ENCODE assay signal across 8 cellular contexts in genomic region chr10:60944159-60944909, GRCh38. TPM values are rescaled to one million over a fixed set of nuclear protein-coding genes. Genes with fewer than 3 reads are reported as not detected.
DNase-seq lines count a peak whose midpoint lies in the region; ATAC-seq and TF ChIP-seq lines count a peak whose summit lies in the region.

Gene RHOBTB1 (minus strand): TSS chr10:60944185. CDS start chr10:60911542, 32,643 bp downstream.

- H4K20me1 ChIP-seq in mammary epithelial cell (ENCODE audit: insufficient read depth, low read length), result no peaks in the 10 kb centered on the region

- peaks cover 28% of the 10 kb centered on the region for H3K27me3 Mint-ChIP-seq in Caco-2 (ENCODE audit: insufficient read depth, unreplicated experiment)

- peaks cover 6% of the 10 kb centered on the region for H3K4me1 ChIP-seq in Caco-2
- peaks cover 3% of the 10 kb centered on the region for H3K4me1 ChIP-seq in RWPE2 (ENCODE audit: insufficient read depth, poor library complexity, severe bottlenecking)
- H3K4me1 ChIP-seq in mammary epithelial cell (ENCODE audit: insufficient read depth, low read length), result peaks cover 16% of the 10 kb centered on the region
- H3K4me1 ChIP-seq in iPS DF 6.9 (ENCODE audit: control insufficient read depth, insufficient read depth, low read length), result peaks cover 5% of the 10 kb centered on the region; the same call in 1 of the 2 replicates

- peaks cover 1% of the 10 kb centered on the region; the same call in 1 of the 2 replicates for H3K27me3 ChIP-seq in Caco-2 (replicated peaks; ENCODE audit: control insufficient read depth, insufficient read depth, low read length)
- H3K27me3 ChIP-seq in RWPE2 (ENCODE audit: insufficient read depth, poor library complexity, severe bottlenecking), result no peaks in the 10 kb centered on the region
- H3K27me3 ChIP-seq in mammary epithelial cell (ENCODE audit: insufficient read depth, low read length), result no peaks in the 10 kb centered on the region
- H3K27me3 ChIP-seq in iPS DF 6.9 (ENCODE audit: control insufficient read depth, insufficient read depth, low read length), result peaks cover 4% of the 10 kb centered on the region; the same call in 1 of the 2 replicates

- H3K9me3 ChIP-seq in Caco-2 (no peaks in the 10 kb centered on the region), RWPE2 (ENCODE audit: severe bottlenecking) (no peaks in the 10 kb centered on the region), mammary epithelial cell (replicated peaks; ENCODE audit: insufficient read depth, low read length) (no peaks in the 10 kb centered on the region), iPS DF 6.9 (ENCODE audit: control insufficient read depth, insufficient read depth, low read length) (no peaks in the 10 kb centered on the region)

- H3K27ac ChIP-seq in RWPE2 (ENCODE audit: poor library complexity, severe bottlenecking), result peak within 1 kb of the TSS; percentile 53
- H3K27ac ChIP-seq in mammary epithelial cell (ENCODE audit: insufficient read depth, low read depth, low read length), result peak within 1 kb of the TSS; percentile 44
- no peak within 1 kb of the TSS for H3K27ac ChIP-seq in iPS DF 6.9 (ENCODE audit: low read length)

- peak within 1 kb of the TSS; percentile 80 for H3K27ac Mint-ChIP-seq in Caco-2 (ENCODE audit: unreplicated experiment)

- no peaks in the 10 kb centered on the region for H3K4me1 Mint-ChIP-seq in Caco-2 (ENCODE audit: low read depth, unreplicated experiment)

- intact Hi-C loops in Caco-2 (cut with micrococcal nuclease; ENCODE audit: unreplicated experiment), result loop anchor here (2.0 to 10.0 kb wide), 3 partner anchors 56 to 340 kb away; no protein-coding TSS in a partner anchor
- intact Hi-C loops in mammary epithelial cell (cut with micrococcal nuclease), result no loop called here

- DNase-seq in Caco-2 (peak; percentile 64 to 76), HT1080 (ENCODE audit: low read depth) (peak; percentile 64), RWPE2 (ENCODE audit: low spot score) (peak; percentile 54), mammary epithelial cell (peak; percentile 52), iPS DF 6.9 (ENCODE audit: low read depth, low spot score) (no peak), pulmonary artery endothelial cell (ENCODE audit: low read depth, low spot score) (peak; percentile 44), GDM1 (lab: John Stamatoyannopoulos, UW) (no peak)

- no peaks in the 10 kb centered on the region for H3K36me3 ChIP-seq in Caco-2 (ENCODE audit: control insufficient read depth, insufficient read depth, low read length)
- no peaks in the 10 kb centered on the region for H3K36me3 ChIP-seq in RWPE2 (ENCODE audit: low read depth)
- no peaks in the 10 kb centered on the region for H3K36me3 ChIP-seq in mammary epithelial cell (ENCODE audit: insufficient read depth, low read length)
- no peaks in the 10 kb centered on the region for H3K36me3 ChIP-seq in iPS DF 6.9 (ENCODE audit: control insufficient read depth, insufficient read depth, low read length)

- ATAC-seq in GM19438 (IDR thresholded peaks at IDR 0.05; ENCODE audit: low read depth, unreplicated experiment) (peak; percentile 55), RWPE2 (ENCODE audit: low read depth) (peak; percentile 74)

- H2AFZ ChIP-seq in mammary epithelial cell (ENCODE audit: low read depth, low read length), result peak within 1 kb of the TSS; percentile 99

- in situ Hi-C loops in mammary epithelial cell (cut with MboI; ENCODE audit: low sequenced_read_pairs in 2 of 2), result no loop called here

- TSS peak; percentile 56 for BruUV-seq in Caco-2 (replicated peaks; lab: Mats Ljungman, UMichigan)
- BruUV-seq in mammary epithelial cell (replicated peaks; lab: Mats Ljungman, UMichigan), result no TSS peak

- POLR2A ChIA-PET in Caco-2 (lab: Charles Lee), result interaction anchor here (0.5 kb wide), 1 partner anchor 103 kb away, joined by 3 read pairs; no protein-coding TSS in a partner anchor

- 3% methylated on average over 38 of the region's 60 CpGs for WGBS in mammary epithelial cell (ENCODE audit: low coverage, missing lambda C conversion rate)
- WGBS in iPS DF 6.9 (ENCODE audit: insufficient coverage, insufficient read length), result no CpG with 5 or more reads among the region's 60 CpGs

- H3K4me2 ChIP-seq in mammary epithelial cell (ENCODE audit: insufficient read depth, low read depth, low read length), result peak within 1 kb of the TSS; percentile 98

- H3K9me3 Mint-ChIP-seq in Caco-2 (ENCODE audit: unreplicated experiment), result no peaks in the 10 kb centered on the region

- CTCF ChIA-PET in Caco-2 (lab: Charles Lee), result no interaction called here
- CTCF ChIA-PET in mammary epithelial cell (lab: Charles Lee; ENCODE audit: low non-redundant PET), result interaction anchor here (0.8 kb wide), 1 partner anchor 20 kb away, joined by 8 read pairs; no protein-coding TSS in a partner anchor

- peak within 1 kb of the TSS; percentile 82 for H3K4me3 Mint-ChIP-seq in Caco-2 (ENCODE audit: unreplicated experiment)

- TF ChIP-seq CTCF in Caco-2 (IDR thresholded peaks at IDR 0.05; ENCODE audit: insufficient read depth in 1 of 2, low read depth in 1 of 2, low read length in 1 of 2, severe bottlenecking in 1 of 2, unreplicated experiment in 1 of 2), result no peak
- TF ChIP-seq CTCF in RWPE2 (IDR thresholded peaks at IDR 0.05; ENCODE audit: poor library complexity, severe bottlenecking), result no peak
- no peak for TF ChIP-seq CTCF in mammary epithelial cell (conservative IDR thresholded peaks at IDR 0.05 in 1 of 2, IDR thresholded peaks at IDR 0.05 in 1 of 2; ENCODE audit: extremely low read depth in 1 of 2, insufficient read depth in 1 of 2, low read depth in 1 of 2, low read length in 2 of 2)

- H3K36me3 Mint-ChIP-seq in Caco-2 (ENCODE audit: insufficient read depth, unreplicated experiment), result no peaks in the 10 kb centered on the region

- dilution Hi-C loops in mammary epithelial cell (cut with HindIII; ENCODE audit: low sequenced_read_pairs), result no loop called here

- H3K79me2 ChIP-seq in mammary epithelial cell (ENCODE audit: insufficient read depth, low read length), result no peaks in the 10 kb centered on the region

- H3K9ac ChIP-seq in mammary epithelial cell (ENCODE audit: insufficient read depth, low read length), result peak within 1 kb of the TSS; percentile 59

- H3K4me3 ChIP-seq in Caco-2 (ENCODE audit: low read depth, low read length) (peak within 1 kb of the TSS; percentile 67), RWPE2 (ENCODE audit: severe bottlenecking) (peak within 1 kb of the TSS; percentile 55), mammary epithelial cell (replicated peaks in 1 of 3; ENCODE audit: insufficient read depth in 1 of 3, low read depth in 2 of 3, low read length in 3 of 3) (peak within 1 kb of the TSS; percentile 56 to 96 (median 64)), iPS DF 6.9 (ENCODE audit: low read length) (peak within 1 kb of the TSS; percentile 73)

RNA-seq across cellular contexts. Expression of gene RHOBTB1, which starts in this region (rescaled TPM):
- total RNA-seq in Caco-2 (2022) (18.3 and 19.9 TPM in 2 replicates), mammary epithelial cell (1 to 10 TPM; 3.4 to 6.5 TPM), pulmonary artery endothelial cell (29.1 and 38.6 TPM in 2 replicates)
- 5.9 and 6.8 TPM in 2 replicates for total RNA-seq in HT1080 (2014; rRNA removed; shearing (Covaris generic))
- 4.5 and 5.8 TPM in 2 replicates for polyA plus RNA-seq in HT1080 (2015; cell fraction: cytosol; rRNA removed)
- 8.4 and 11.1 TPM in 2 replicates for polyA plus RNA-seq in HT1080 (2015; cell fraction: nucleus; rRNA removed)
- 2.4 TPM for polyA plus RNA-seq in mammary epithelial cell
- 0.83 TPM for polyA minus RNA-seq in mammary epithelial cell

Comparison
In these comparisons a context has a peak if more than half of its experiments do, and no peak if none do; other contexts are left out.
1. DNase-seq: peak in Caco-2 (2 of 2), HT1080 (single experiment), RWPE2 (single experiment), mammary epithelial cell (single experiment) and pulmonary artery endothelial cell (single experiment); none in iPS DF 6.9 (single experiment) and GDM1 (single experiment).
2. Peak in every context shown above with its lines, with median percentiles within 50 percentile points of each other: H3K4me3 ChIP-seq.